In genomic region chr3:67453628-67454027, GRCh38 we compare ENCODE assay signal across 35 cellular contexts.
"Had no signal": no experiment of that assay in that cellular context is flagged by ENCODE, and none has a peak within 500 bp of the region (broad histone marks: within the 10 kb centered on the region; RNA-seq: fewer than 3 reads in every experiment).

No MANE protein-coding gene starts in this region.

- DNase-seq: Karpas-422, Kasumi-1, MG63, MM.1S, MV-4-11, NCI-H1048, NCI-H1092, NCI-H1092 treated with DMSO at 0.1 percent for 48 hours, NCI-H1105, NCI-H1105 treated with DMSO at 0.1 percent for 48 hours, NCI-H1417, NCI-H1417 treated with DMSO at 0.1 percent for 48 hours, NCI-H1436, NCI-H1436 treated with DMSO at 0.1 percent for 48 hours, NCI-H146, NCI-H1694, NCI-H1694 treated with DMSO at 0.1 percent for 48 hours, NCI-H187, NCI-H187 treated with DMSO at 0.1 percent for 48 hours, NCI-H1930, NCI-H2029, NCI-H2029 treated with DMSO at 0.1 percent for 48 hours, NCI-H2081, NCI-H2081 treated with DMSO at 0.1 percent for 48 hours, NCI-H2107, NCI-H2171, NCI-H2171 treated with DMSO at 0.1 percent for 48 hours, NCI-H2227 treated with DMSO at 0.1 percent for 48 hours, NCI-H226, NCI-H345, NCI-H446, NCI-H446 treated with DMSO at 0.1 percent for 48 hours, NCI-H510A, NCI-H510A treated with DMSO at 0.1 percent for 48 hours, NCI-H524 had no signal
